Comparison of ENCODE assay signal across 29 cellular contexts in the genomic region with DNA sequence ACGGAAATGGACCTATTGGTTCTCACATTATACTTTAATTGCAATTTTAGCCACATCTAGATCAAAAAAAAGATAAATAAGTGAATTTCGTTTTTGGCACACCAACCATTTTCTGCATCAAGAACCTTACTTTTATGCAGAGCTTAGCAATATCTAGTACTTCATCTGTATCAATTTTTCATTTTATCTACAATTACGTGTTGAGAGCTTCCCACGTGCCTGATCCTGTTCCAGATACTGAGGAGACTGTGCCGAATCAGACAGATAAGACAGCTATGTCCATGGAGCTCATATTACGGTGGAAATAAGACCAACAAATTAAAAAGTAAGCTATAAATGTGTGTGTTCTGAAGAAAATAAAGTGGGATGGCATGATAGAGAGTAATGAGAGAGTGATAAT.
"Had no signal": no experiment of that assay in that cellular context is flagged by ENCODE, and none has a peak within 500 bp of the region (broad histone marks: within the 10 kb centered on the region; RNA-seq: fewer than 3 reads in every experiment).

No MANE protein-coding gene starts in this region.

- ATAC-seq: activated CD8-positive, alpha-beta T cell treated with anti-CD3 and anti-CD28 coated beads for 36 hours; activated naive CD4-positive, alpha-beta T cell treated with anti-CD3 and anti-CD28 coated beads, Interleukin-2, amount 50 U/mL, for 72 hours; activated T-cell treated with anti-CD3 and anti-CD28 coated beads, Interleukin-2, amount 50 U/mL, for 4 hours; activated T-cell treated with anti-CD3 and anti-CD28 coated beads, Interleukin-2, amount 50 U/mL, for 72 hours; activated T-helper 17 cell treated with anti-CD3 and anti-CD28 coated beads, Interleukin-2, amount 50 U/mL, for 72 hours; body of pancreas had no signal

- DNase-seq: activated B cell treated with CpG ODN at 0.5 μM for 24 hours; activated CD4-positive, alpha-beta memory T cell treated with anti-CD3 and anti-CD28 coated beads for 36 hours; activated CD4-positive, alpha-beta T cell treated with anti-CD3 and anti-CD28 coated beads for 4 hours; activated CD4-positive, alpha-beta T cell treated with anti-CD3 and anti-CD28 coated beads, Interleukin-2, amount 10 ng/mL, durations not matched to agents 24 days and 14 days; activated CD4-positive, alpha-beta T cell treated with anti-CD3 and anti-CD28 coated beads, Interleukin-2, amount 50 U/mL, for 1 hour; activated CD4-positive, alpha-beta T cell treated with anti-CD3 and anti-CD28 coated beads, Interleukin-2, amount 50 U/mL, for 4 hours; activated CD4-positive, CD25-positive, alpha-beta regulatory T cell treated with anti-CD3 and anti-CD28 coated beads, Interleukin-2, amount 50 U/mL, for 72 hours; activated CD8-positive, alpha-beta memory T cell treated with anti-CD3 and anti-CD28 coated beads, Interleukin-2, amount 50 U/mL, for 4 hours; activated CD8-positive, alpha-beta T cell treated with anti-CD3 and anti-CD28 coated beads for 36 hours; activated effector memory CD4-positive, alpha-beta T cell treated with anti-CD3 and anti-CD28 coated beads, Interleukin-2, amount 50 U/mL, for 16 hours; activated gamma-delta T cell treated with Interleukin-2 at 50 U/mL for 16 hours; activated naive CD4-positive, alpha-beta T cell; activated naive CD4-positive, alpha-beta T cell treated with anti-CD3 and anti-CD28 coated beads for 36 hours; activated naive CD4-positive, alpha-beta T cell treated with anti-CD3 and anti-CD28 coated beads, Interleukin-2, amount 50 U/mL, for 16 hours; activated naive CD8-positive, alpha-beta T cell treated with anti-CD3 and anti-CD28 coated beads for 36 hours; activated T-cell treated with anti-CD3 and anti-CD28 coated beads for 4 hours; activated T-cell treated with anti-CD3 and anti-CD28 coated beads, Interleukin-2, amount 50 U/mL, for 1 hour; activated T-cell treated with anti-CD3 and anti-CD28 coated beads, Interleukin-2, amount 50 U/mL, for 4 hours; activated T-cell treated with anti-CD3 and anti-CD28 coated beads, Interleukin-2, amount 50 U/mL, for 72 hours; adrenal gland; amniotic stem cell; aorta; body of pancreas; brain microvascular endothelial cell; central memory CD4-positive, alpha-beta T cell; T-helper 2 cell; T-helper 9 cell had no signal
